In the genomic region with DNA sequence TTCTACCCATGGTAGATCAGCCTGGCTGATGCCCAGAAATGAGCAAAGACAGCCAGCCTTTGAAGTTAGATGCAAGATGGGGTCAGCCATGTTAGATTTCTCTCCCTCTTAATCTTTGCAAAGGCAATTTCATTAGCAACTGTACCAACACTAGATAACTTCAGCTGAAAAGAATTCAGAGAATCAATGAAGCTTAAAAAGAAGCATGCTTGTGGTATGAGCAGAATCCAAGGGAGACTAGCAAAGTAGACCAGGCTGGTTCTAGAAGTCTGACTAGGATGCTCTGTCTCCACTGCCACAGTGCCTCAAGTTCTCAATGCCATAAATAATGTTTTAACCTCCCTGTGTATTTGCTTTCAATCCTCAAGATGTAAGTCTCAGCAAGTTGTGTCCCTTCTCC, we compare ENCODE assay signal across 1 cellular context.
TF ChIP-seq lines count a peak whose summit lies in the region.

No MANE protein-coding gene starts in this region.

TF ChIP-seq in IMR-90, 13 proteins besides CTCF, POLR2A, EP300 and RAD21 (continued from another document):
- TF ChIP-seq, protein P1, sequence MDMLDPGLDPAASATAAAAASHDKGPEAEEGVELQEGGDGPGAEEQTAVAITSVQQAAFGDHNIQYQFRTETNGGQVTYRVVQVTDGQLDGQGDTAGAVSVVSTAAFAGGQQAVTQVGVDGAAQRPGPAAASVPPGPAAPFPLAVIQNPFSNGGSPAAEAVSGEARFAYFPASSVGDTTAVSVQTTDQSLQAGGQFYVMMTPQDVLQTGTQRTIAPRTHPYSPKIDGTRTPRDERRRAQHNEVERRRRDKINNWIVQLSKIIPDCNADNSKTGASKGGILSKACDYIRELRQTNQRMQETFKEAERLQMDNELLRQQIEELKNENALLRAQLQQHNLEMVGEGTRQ (IDR thresholded peaks at IDR 0.05; ENCODE audit: low read depth, low read length) = no peak
- no peak for TF ChIP-seq NFE2L2 (IDR thresholded peaks at IDR 0.05; ENCODE audit: low read depth, low read length)
